In genomic region chr13:27359203-27359821, GRCh38 we compare ENCODE assay signal across 8 cellular contexts.
DNase-seq lines count a peak whose midpoint lies in the region; ATAC-seq and TF ChIP-seq lines count a peak whose summit lies in the region.

No MANE protein-coding gene starts in this region.

- no peaks in the 10 kb centered on the region for H3K36me3 Mint-ChIP-seq in T-cell

- intact Hi-C loops in left cardiac atrium (cut with DNase I): loop anchor here (1.0 to 5.0 kb wide), 4 partner anchors 374 to 413 kb away; no protein-coding TSS in a partner anchor

- H3K27ac Mint-ChIP-seq in T-cell: no peak overlapping the region

- H3K4me1 ChIP-seq in adipocyte (ENCODE audit: control insufficient read depth, insufficient read depth, low read length): peaks cover 11% of the 10 kb centered on the region

- no peak overlapping the region for H3K27ac ChIP-seq in 22Rv1

- POLR2A ChIA-PET in T-cell (lab: Charles Lee): interaction anchor here in 1 of 2 donors (1.0 kb wide), 1 partner anchor 374 kb away, joined by 3 read pairs; no protein-coding TSS in a partner anchor

- H3K4me1 Mint-ChIP-seq in T-cell: peaks cover 0 to 5% (median 4%) of the 10 kb centered on the region in 3 donors

- no peak overlapping the region for H3K4me3 Mint-ChIP-seq in T-cell

- peaks cover 12 to 35% of the 10 kb centered on the region in 2 donors for H3K27me3 Mint-ChIP-seq in T-cell

- H3K27me3 ChIP-seq in adipocyte (replicated peaks; ENCODE audit: control insufficient read depth, insufficient read depth, low read length): peaks cover 19% of the 10 kb centered on the region

- DNase-seq in GM12865 (ENCODE audit: low read depth) (peak; percentile 74), M059J (ENCODE audit: low read depth) (peak; percentile 62), T-cell (peak in 33 of 34 experiments; percentile 29 to 74 (median 59)), adipocyte (ENCODE audit: low read depth) (peak; percentile 88), left cardiac atrium (peak; percentile 66), retinal pigment epithelial cell (ENCODE audit: low read depth) (no peak), mesenteric fat pad (ENCODE audit: low spot score) (no peak)

- no peak overlapping the region for H3K9ac ChIP-seq in adipocyte (ENCODE audit: low read length)

- TF ChIP-seq CTCF in 22Rv1 (IDR thresholded peaks at IDR 0.05) (peak; percentile 77), GM12865 (IDR thresholded peaks at IDR 0.05; ENCODE audit: insufficient read depth, low read depth, low read length, missing control alignments) (peak; percentile 77), retinal pigment epithelial cell (conservative IDR thresholded peaks at IDR 0.05; ENCODE audit: low read depth, low read length) (peak; percentile 82)

- no peaks in the 10 kb centered on the region for H3K9me3 ChIP-seq in adipocyte (ENCODE audit: control insufficient read depth, low read length)

- CTCF ChIA-PET in T-cell (lab: Charles Lee): interaction anchor here (0.6 to 3.2 kb wide), 12 partner anchors 9 to 594 kb away, joined by 3 to 48 read pairs (median 4); no protein-coding TSS in a partner anchor

- H3K36me3 ChIP-seq in adipocyte (ENCODE audit: control insufficient read depth, insufficient read depth, low read length, severe bottlenecking): no peaks in the 10 kb centered on the region

- ATAC-seq in T-cell (replicated peaks in 1 of 4): peak in 3 of 4 experiments; percentile 26 to 64 (median 42)
- ATAC-seq in left cardiac atrium: peak; percentile 75 to 76

- no peak overlapping the region for H3K4me3 ChIP-seq in GM12865 (ENCODE audit: low read depth, low read length)
- H3K4me3 ChIP-seq in adipocyte (ENCODE audit: low read length): no peak overlapping the region
- no peak overlapping the region for H3K4me3 ChIP-seq in retinal pigment epithelial cell (ENCODE audit: low read length)

- no peaks in the 10 kb centered on the region for H3K9me3 Mint-ChIP-seq in T-cell

Comparison
In these comparisons a context has a peak if more than half of its experiments do, and no peak if none do; other contexts are left out.
1. DNase-seq: peak in GM12865 (single experiment), M059J (single experiment), T-cell (33 of 34), adipocyte (single experiment) and left cardiac atrium (single experiment); none in retinal pigment epithelial cell (single experiment) and mesenteric fat pad (single experiment).
2. Peak in every context shown above with its lines, with median percentiles within 50 percentile points of each other: CTCF ChIP-seq.